ENCODE assay signal across 19 cellular contexts in the genomic region with DNA sequence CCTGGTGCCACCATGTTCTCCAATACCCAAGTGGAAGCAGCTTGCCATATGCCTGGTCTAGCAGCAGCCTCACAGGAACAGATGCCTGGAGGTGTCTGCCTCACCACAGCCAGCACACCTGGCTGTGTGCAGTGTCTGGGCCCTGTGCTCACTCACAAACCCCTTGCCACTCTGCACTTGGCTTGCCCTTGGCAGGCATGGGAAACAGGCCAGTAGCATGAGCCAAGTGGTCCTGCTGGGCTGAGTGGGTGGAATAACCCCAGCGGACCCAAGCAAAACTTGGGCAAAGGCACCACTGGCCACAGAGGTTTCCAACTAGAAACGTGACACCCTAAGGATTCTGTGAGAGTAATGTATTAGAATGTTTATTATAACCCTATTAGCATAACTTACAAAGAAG.
A peak's percentile ranks its signal among the peaks of the same experiment; 100 is the strongest.
DNase-seq lines count a peak whose midpoint lies in the region; ATAC-seq, FAIRE-seq and TF ChIP-seq lines count a peak whose summit lies in the region.
"Had no signal": no experiment of that assay in that cellular context is flagged by ENCODE, and none has a peak within 500 bp of the region (broad histone marks: within the 10 kb centered on the region; RNA-seq: fewer than 3 reads in every experiment).

No MANE protein-coding gene starts in this region.

- no peaks in the 10 kb centered on the region for H4K20me1 ChIP-seq in HepG2 (ENCODE audit: insufficient read depth, low read length)

- in situ Hi-C loops in HepG2 (cut with HindIII; ENCODE audit: extremely low pct_ligation_motif_present, low pct_unique_long_range_greater_than_20kb), result no loop called here

- no peaks in the 10 kb centered on the region for H3K36me3 ChIP-seq in HepG2 (replicated peaks in 1 of 2; ENCODE audit: control insufficient read depth in 1 of 2, insufficient read depth in 2 of 2, low read length in 2 of 2)
- no peaks in the 10 kb centered on the region for H3K36me3 ChIP-seq in kidney (ENCODE audit: control insufficient read depth in 1 of 2, insufficient read depth in 2 of 2, low read length in 2 of 2)

- H3K4me1 ChIP-seq in HepG2 (ENCODE audit: insufficient read depth, low read length) (peaks cover 9% of the 10 kb centered on the region), kidney (ENCODE audit: control insufficient read depth in 1 of 2, insufficient read depth in 1 of 2, low read depth in 1 of 2, low read length in 2 of 2) (no peaks in the 10 kb centered on the region)
- H3K4me1 ChIP-seq: A549 had no signal

- H3K9ac ChIP-seq in HepG2 (ENCODE audit: insufficient read depth, low read depth, low read length) (no peak overlapping the region), kidney (ENCODE audit: low read length in 2 of 2) (no peak overlapping the region)

- no peak for FAIRE-seq in HepG2 (lab: Jason Lieb, UNC)
- no peak for FAIRE-seq in kidney (lab: Jason Lieb, UNC)
- FAIRE-seq: A549, GM12878 had no signal

- ATAC-seq in Right ventricle myocardium superior (ENCODE audit: poor library complexity) (peak; percentile 55), left cardiac atrium (no peak), HepG2 (peak; percentile 42)
- ATAC-seq: A549, GM12878 had no signal

- H3K27ac ChIP-seq in HepG2 (ENCODE audit: extremely low read length, insufficient read depth, low read length) (no peak overlapping the region), kidney (ENCODE audit: low read depth in 2 of 2, low read length in 2 of 2) (no peak overlapping the region)
- H3K27ac ChIP-seq: 22Rv1, A549, C4-2B had no signal

- H2AFZ ChIP-seq in HepG2 (ENCODE audit: low read length), result no peak overlapping the region

- WGBS in HepG2 (ENCODE audit: low lambda C conversion rate), result 11% methylated on average over 2 of the region's 2 CpGs

- no peaks in the 10 kb centered on the region for H3K79me2 ChIP-seq in HepG2 (ENCODE audit: insufficient read depth, low read length)

- CTCF ChIA-PET in HepG2 (lab: Yijun Ruan, JAX; ENCODE audit: low intra/inter-chr PET ratio, low total read pairs), result no interaction called here

- H3K4me3 ChIP-seq in HepG2 (replicated peaks in 1 of 3; ENCODE audit: insufficient read depth in 1 of 3, low read depth in 2 of 3, low read length in 3 of 3) (no peak overlapping the region), kidney (ENCODE audit: low read length in 2 of 2) (no peak overlapping the region)
- H3K4me3 ChIP-seq: A549, GM12878 had no signal

- TF ChIP-seq EP300 in HepG2 (IDR thresholded peaks at IDR 0.05; ENCODE audit: low read depth in 2 of 2, low read length in 2 of 2), result no peak
- TF ChIP-seq EP300 in HepG2 (CRISPR knock-in tag; IDR thresholded peaks at IDR 0.05; ENCODE audit: borderline replicate concordance), result no peak

- no peaks in the 10 kb centered on the region for H3K27me3 ChIP-seq in HepG2 (ENCODE audit: control insufficient read depth in 1 of 2, insufficient read depth in 2 of 2, low read length in 2 of 2)

- POLR2A ChIA-PET in HepG2 (lab: Yijun Ruan, JAX), result no interaction called here

- TF ChIP-seq CTCF in HepG2 (CRISPR knock-in tag; IDR thresholded peaks at IDR 0.05) (no peak), kidney (IDR thresholded peaks at IDR 0.05; ENCODE audit: borderline replicate concordance, extremely low read depth, insufficient read depth) (no peak)

- no peak for TF ChIP-seq RAD21 in HepG2 (CRISPR knock-in tag; IDR thresholded peaks at IDR 0.05)

- no peak overlapping the region for H3K4me2 ChIP-seq in HepG2 (ENCODE audit: low read depth, low read length)
- H3K4me2 ChIP-seq: A549 had no signal

- intact Hi-C loops in Right ventricle myocardium superior (cut with DNase I) (no loop called here), left cardiac atrium (cut with DNase I) (no loop called here), HepG2 (cut with micrococcal nuclease; ENCODE audit: unreplicated experiment) (no loop called here), kidney (cut with DNase I) (no loop called here)

- no peaks in the 10 kb centered on the region for H3K9me3 ChIP-seq in HepG2 (ENCODE audit: low read length)
- H3K9me3 ChIP-seq in kidney (ENCODE audit: control insufficient read depth in 1 of 2, low read length in 2 of 2), result peaks cover 0 to 7% of the 10 kb centered on the region in 2 donors
- H3K9me3 ChIP-seq: A549 had no signal

- DNase-seq in DMS 273 (lab: John Stamatoyannopoulos, UW; ENCODE audit: unreplicated experiment) (peak; percentile 30), DMS 273 treated with DMSO at 0.1 percent for 48 hours (lab: John Stamatoyannopoulos, UW) (no peak), Right ventricle myocardium superior (peak; percentile 40), left cardiac atrium (no peak), NCI-H2171 (lab: John Stamatoyannopoulos, UW) (peak; percentile 21), HepG2 (ENCODE audit: low spot score) (no peak), kidney (no peak), COR-L47 (lab: John Stamatoyannopoulos, UW) (no peak)
- DNase-seq: AML-193; CD4-positive, alpha-beta T cell; DMS53; DND-41; EL; GOT3; H9 had no signal

- BruUV-seq in HepG2 (replicated peaks; lab: Mats Ljungman, UMichigan), result no TSS peak

- no peak for TF ChIP-seq POLR2A in HepG2 (IDR thresholded peaks at IDR 0.05; ENCODE audit: insufficient read depth in 1 of 2, low read depth in 2 of 2, low read length in 2 of 2)

TF ChIP-seq in HepG2, 621 proteins besides CTCF, POLR2A, EP300 and RAD21 (continues in another document):
- TF ChIP-seq, protein P1, sequence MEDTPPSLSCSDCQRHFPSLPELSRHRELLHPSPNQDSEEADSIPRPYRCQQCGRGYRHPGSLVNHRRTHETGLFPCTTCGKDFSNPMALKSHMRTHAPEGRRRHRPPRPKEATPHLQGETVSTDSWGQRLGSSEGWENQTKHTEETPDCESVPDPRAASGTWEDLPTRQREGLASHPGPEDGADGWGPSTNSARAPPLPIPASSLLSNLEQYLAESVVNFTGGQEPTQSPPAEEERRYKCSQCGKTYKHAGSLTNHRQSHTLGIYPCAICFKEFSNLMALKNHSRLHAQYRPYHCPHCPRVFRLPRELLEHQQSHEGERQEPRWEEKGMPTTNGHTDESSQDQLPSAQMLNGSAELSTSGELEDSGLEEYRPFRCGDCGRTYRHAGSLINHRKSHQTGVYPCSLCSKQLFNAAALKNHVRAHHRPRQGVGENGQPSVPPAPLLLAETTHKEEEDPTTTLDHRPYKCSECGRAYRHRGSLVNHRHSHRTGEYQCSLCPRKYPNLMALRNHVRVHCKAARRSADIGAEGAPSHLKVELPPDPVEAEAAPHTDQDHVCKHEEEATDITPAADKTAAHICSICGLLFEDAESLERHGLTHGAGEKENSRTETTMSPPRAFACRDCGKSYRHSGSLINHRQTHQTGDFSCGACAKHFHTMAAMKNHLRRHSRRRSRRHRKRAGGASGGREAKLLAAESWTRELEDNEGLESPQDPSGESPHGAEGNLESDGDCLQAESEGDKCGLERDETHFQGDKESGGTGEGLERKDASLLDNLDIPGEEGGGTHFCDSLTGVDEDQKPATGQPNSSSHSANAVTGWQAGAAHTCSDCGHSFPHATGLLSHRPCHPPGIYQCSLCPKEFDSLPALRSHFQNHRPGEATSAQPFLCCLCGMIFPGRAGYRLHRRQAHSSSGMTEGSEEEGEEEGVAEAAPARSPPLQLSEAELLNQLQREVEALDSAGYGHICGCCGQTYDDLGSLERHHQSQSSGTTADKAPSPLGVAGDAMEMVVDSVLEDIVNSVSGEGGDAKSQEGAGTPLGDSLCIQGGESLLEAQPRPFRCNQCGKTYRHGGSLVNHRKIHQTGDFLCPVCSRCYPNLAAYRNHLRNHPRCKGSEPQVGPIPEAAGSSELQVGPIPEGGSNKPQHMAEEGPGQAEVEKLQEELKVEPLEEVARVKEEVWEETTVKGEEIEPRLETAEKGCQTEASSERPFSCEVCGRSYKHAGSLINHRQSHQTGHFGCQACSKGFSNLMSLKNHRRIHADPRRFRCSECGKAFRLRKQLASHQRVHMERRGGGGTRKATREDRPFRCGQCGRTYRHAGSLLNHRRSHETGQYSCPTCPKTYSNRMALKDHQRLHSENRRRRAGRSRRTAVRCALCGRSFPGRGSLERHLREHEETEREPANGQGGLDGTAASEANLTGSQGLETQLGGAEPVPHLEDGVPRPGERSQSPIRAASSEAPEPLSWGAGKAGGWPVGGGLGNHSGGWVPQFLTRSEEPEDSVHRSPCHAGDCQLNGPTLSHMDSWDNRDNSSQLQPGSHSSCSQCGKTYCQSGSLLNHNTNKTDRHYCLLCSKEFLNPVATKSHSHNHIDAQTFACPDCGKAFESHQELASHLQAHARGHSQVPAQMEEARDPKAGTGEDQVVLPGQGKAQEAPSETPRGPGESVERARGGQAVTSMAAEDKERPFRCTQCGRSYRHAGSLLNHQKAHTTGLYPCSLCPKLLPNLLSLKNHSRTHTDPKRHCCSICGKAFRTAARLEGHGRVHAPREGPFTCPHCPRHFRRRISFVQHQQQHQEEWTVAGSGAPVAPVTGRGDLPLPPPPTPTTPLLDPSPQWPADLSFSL (CRISPR knock-in tag; IDR thresholded peaks at IDR 0.05), result no peak
- TF ChIP-seq ZFX (CRISPR knock-in tag; IDR thresholded peaks at IDR 0.05; ENCODE audit: low read depth), result no peak
- TF ChIP-seq ATF2 (CRISPR knock-in tag; IDR thresholded peaks at IDR 0.05), result no peak
- TF ChIP-seq THYN1 (CRISPR knock-in tag; IDR thresholded peaks at IDR 0.05; ENCODE audit: borderline replicate concordance, low read depth), result no peak

Comparison
In these comparisons a context has a peak if more than half of its experiments do, and no peak if none do; other contexts are left out.
1. DNase-seq: peak in DMS 273 (single experiment), Right ventricle myocardium superior (single experiment) and NCI-H2171 (single experiment); none in DMS 273 treated with DMSO at 0.1 percent for 48 hours (single experiment), left cardiac atrium (single experiment), HepG2 (single experiment), kidney (single experiment) and COR-L47 (single experiment).
2. ATAC-seq: peak in Right ventricle myocardium superior (single experiment) and HepG2 (single experiment); none in left cardiac atrium (0 of 2).